Comparison of ENCODE assay signal across 1 cellular context in genomic region chr15:76181705-76182107, GRCh38.
TF ChIP-seq lines count a peak whose summit lies in the region.

No MANE protein-coding gene starts in this region.

TF ChIP-seq in H1, 55 proteins besides CTCF, POLR2A, EP300 and RAD21:
- TF ChIP-seq CHD7 (IDR thresholded peaks at IDR 0.05; ENCODE audit: insufficient replicate concordance, low read length) (no peak), CBX5 (IDR thresholded peaks at IDR 0.05; ENCODE audit: low read depth, low read length) (no peak), GTF2F1 (IDR thresholded peaks at IDR 0.05; ENCODE audit: borderline replicate concordance, low read depth, low read length) (no peak), RFX5 (IDR thresholded peaks at IDR 0.05; ENCODE audit: borderline replicate concordance, low read depth, low read length) (no peak), HDAC2 (IDR thresholded peaks at IDR 0.05; ENCODE audit: borderline replicate concordance in 1 of 2, low read depth in 2 of 2, low read length in 2 of 2) (no peak), NRF1 (IDR thresholded peaks at IDR 0.05; ENCODE audit: low read depth, low read length) (no peak), RXRA (IDR thresholded peaks at IDR 0.05; ENCODE audit: insufficient read depth, low read depth, low read length) (no peak), ATF3 (IDR thresholded peaks at IDR 0.05; ENCODE audit: insufficient read depth, low read depth, low read length) (no peak), RNF2 (IDR thresholded peaks at IDR 0.05; ENCODE audit: borderline replicate concordance, low read depth, low read length, missing control alignments, poor library complexity, severe bottlenecking) (no peak), MAFK (IDR thresholded peaks at IDR 0.05; ENCODE audit: low read depth, low read length) (no peak), MAX (IDR thresholded peaks at IDR 0.05) (no peak), CREB1 (IDR thresholded peaks at IDR 0.05) (no peak), SIN3A (conservative IDR thresholded peaks at IDR 0.05 in 1 of 2, IDR thresholded peaks at IDR 0.05 in 1 of 2; ENCODE audit: low read depth in 1 of 2, low read length in 2 of 2) (no peak)
